In the genomic region with DNA sequence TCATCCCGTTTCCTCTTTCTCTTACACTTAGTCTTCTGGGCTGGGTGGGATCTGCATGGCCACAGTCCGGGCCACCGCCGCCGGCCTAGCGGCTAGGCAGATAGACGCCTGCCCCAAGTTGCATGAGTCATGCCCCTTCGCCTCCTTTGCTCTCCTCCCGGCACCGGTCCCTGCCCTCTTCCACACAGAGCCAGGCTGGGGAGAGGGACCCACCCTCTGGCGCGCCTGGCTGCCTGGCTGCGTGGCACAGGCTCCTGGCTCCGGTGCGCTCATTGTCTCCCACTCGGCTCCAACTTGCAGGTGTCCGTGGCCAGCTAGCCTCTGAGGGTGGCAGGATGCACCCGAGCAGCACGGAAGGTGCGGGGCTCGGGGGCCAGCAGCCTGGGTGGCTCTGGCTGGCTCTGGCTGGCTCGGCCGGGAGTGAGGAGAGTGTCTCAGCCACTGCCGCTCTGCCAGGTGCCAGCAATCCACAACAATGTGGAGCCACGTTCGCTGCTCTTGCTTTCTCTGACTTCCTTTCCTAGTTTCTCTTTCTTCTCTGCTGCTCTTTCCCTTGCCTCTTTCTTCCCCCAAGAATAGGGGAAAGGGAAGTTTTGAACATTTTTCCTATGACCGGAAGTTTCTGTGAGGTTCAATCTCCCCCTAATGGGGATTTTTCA, we compare ENCODE assay signal across 17 cellular contexts. TPM values are rescaled to one million over a fixed set of nuclear protein-coding genes. Genes with fewer than 3 reads are reported as not detected.
DNase-seq lines count a peak whose midpoint lies in the region; ATAC-seq and TF ChIP-seq lines count a peak whose summit lies in the region.
"Had no signal": no experiment of that assay in that cellular context is flagged by ENCODE, and none has a peak within 500 bp of the region (broad histone marks: within the 10 kb centered on the region; RNA-seq: fewer than 3 reads in every experiment).

No MANE protein-coding gene starts in this region.

- H2AFZ ChIP-seq in Loucy (ENCODE audit: low read length) (no peak overlapping the region), hepatocyte (peak overlapping the region; percentile 19)

- peaks cover 19% of the 10 kb centered on the region for H3K4me1 Mint-ChIP-seq in osteocyte (ENCODE audit: unreplicated experiment)

- H3K9me2 ChIP-seq in Loucy (replicated peaks; ENCODE audit: low read depth, low read length) (no peaks in the 10 kb centered on the region), hepatocyte (replicated peaks; ENCODE audit: insufficient read depth) (no peaks in the 10 kb centered on the region)

- H3K4me1 ChIP-seq in Loucy (ENCODE audit: insufficient read depth, low read length, poor library complexity, severe bottlenecking) (peaks cover 7% of the 10 kb centered on the region), hepatocyte (ENCODE audit: insufficient read depth) (peaks cover 32% of the 10 kb centered on the region), breast epithelium (no peaks in the 10 kb centered on the region), mucosa of descending colon (ENCODE audit: low read depth) (peaks cover 5% of the 10 kb centered on the region)
- H3K4me1 ChIP-seq: BE2C had no signal

- H3K4me3 Mint-ChIP-seq in osteocyte (ENCODE audit: unreplicated experiment) = peak overlapping the region; percentile 30

- H3K4me2 ChIP-seq in Loucy (ENCODE audit: low read depth, low read length, poor library complexity, severe bottlenecking) = peak overlapping the region; percentile 32
- peak overlapping the region; percentile 83 for H3K4me2 ChIP-seq in hepatocyte

- no peak for TF ChIP-seq POLR2A in breast epithelium (IDR thresholded peaks at IDR 0.05)

- peaks cover 15% of the 10 kb centered on the region; the same call in 1 of the 2 replicates for H3K9me3 ChIP-seq in Loucy (ENCODE audit: insufficient read depth, low read depth, low read length)
- H3K9me3 ChIP-seq in hepatocyte (ENCODE audit: low read depth) = no peaks in the 10 kb centered on the region
- H3K9me3 ChIP-seq in breast epithelium = peaks cover 56 to 81% of the 10 kb centered on the region in 2 donors
- H3K9me3 ChIP-seq in mucosa of descending colon = peaks cover 77% of the 10 kb centered on the region

- H3K4me3 ChIP-seq in H7 (ENCODE audit: insufficient read depth, low read depth, low read length) (peak overlapping the region; percentile 30; the same call in 1 of the 2 replicates), Loucy (ENCODE audit: low read length, poor library complexity, severe bottlenecking) (no peak overlapping the region), hepatocyte (peak overlapping the region; percentile 14), breast epithelium (no peak overlapping the region), mucosa of descending colon (no peak overlapping the region)
- H3K4me3 ChIP-seq: HAP-1, MG63 had no signal

- H3K79me2 ChIP-seq in Loucy (ENCODE audit: insufficient read depth, low read length) (peaks cover 46% of the 10 kb centered on the region), hepatocyte (peaks cover 47% of the 10 kb centered on the region)

- TF ChIP-seq CTCF in Loucy (conservative IDR thresholded peaks at IDR 0.05; ENCODE audit: low read length) (no peak), hepatocyte (IDR thresholded peaks at IDR 0.05; ENCODE audit: poor library complexity) (no peak), osteocyte (IDR thresholded peaks at IDR 0.05) (no peak), breast epithelium (IDR thresholded peaks at IDR 0.05) (no peak), mucosa of descending colon (IDR thresholded peaks at IDR 0.05) (no peak)

- intact Hi-C loops in breast epithelium (cut with DNase I; ENCODE audit: low total_unique reads) (no loop called here), mucosa of descending colon (cut with DNase I, micrococcal nuclease) (no loop called here)

- H3K36me3 ChIP-seq in H7 (replicated peaks; ENCODE audit: control insufficient read depth, insufficient read depth, low read length) (no peaks in the 10 kb centered on the region), Loucy (ENCODE audit: insufficient read depth, low read length) (peaks cover 3% of the 10 kb centered on the region; the same call in 1 of the 2 replicates), hepatocyte (replicated peaks; ENCODE audit: insufficient read depth, low read depth) (no peaks in the 10 kb centered on the region), breast epithelium (no peaks in the 10 kb centered on the region), mucosa of descending colon (ENCODE audit: low read depth) (no peaks in the 10 kb centered on the region)

- 30% methylated on average over 27 of the region's 27 CpGs for WGBS in hepatocyte (ENCODE audit: low lambda C conversion rate, missing lambda C conversion rate)

- no peaks in the 10 kb centered on the region for H3K27me3 Mint-ChIP-seq in osteocyte (ENCODE audit: unreplicated experiment)

- peak; percentile 39 for DNase-seq in H7
- peak; percentile 88 for DNase-seq in hepatocyte (ENCODE audit: low spot score)
- DNase-seq in osteocyte (ENCODE audit: extremely low spot score, unreplicated experiment) = no peak
- no peak for DNase-seq in breast epithelium (ENCODE audit: low spot score in 2 of 2)
- DNase-seq in mucosa of descending colon = no peak
- no peak for DNase-seq in activated naive CD4-positive, alpha-beta T cell (lab: John Stamatoyannopoulos, UW)
- DNase-seq in KG1 (lab: John Stamatoyannopoulos, UW) = no peak
- DNase-seq: BE2C, KBM-7, MG63, NCI-H1105, NCI-H187, NCI-H446 had no signal

- H3F3A ChIP-seq in Loucy (ENCODE audit: low read depth) = peaks cover 6% of the 10 kb centered on the region; the same call in 1 of the 2 replicates

- no peak overlapping the region for H3K9ac ChIP-seq in Loucy (ENCODE audit: low read depth, low read length, poor library complexity, severe bottlenecking)

- peaks cover 37% of the 10 kb centered on the region for H3K9me3 Mint-ChIP-seq in osteocyte (ENCODE audit: unreplicated experiment)

- peak overlapping the region; percentile 69 for H3K27ac Mint-ChIP-seq in osteocyte (ENCODE audit: unreplicated experiment)

- H3K27ac ChIP-seq in hepatocyte = peak overlapping the region; percentile 96
- no peak overlapping the region for H3K27ac ChIP-seq in breast epithelium
- H3K27ac ChIP-seq: HL-60, RWPE1 had no signal

- no peaks in the 10 kb centered on the region for H3K27me3 ChIP-seq in H7 (ENCODE audit: control insufficient read depth, insufficient read depth, low read length)
- H3K27me3 ChIP-seq in Loucy (ENCODE audit: insufficient read depth, low read length, poor library complexity, severe bottlenecking) = no peaks in the 10 kb centered on the region
- no peaks in the 10 kb centered on the region for H3K27me3 ChIP-seq in hepatocyte
- H3K27me3 ChIP-seq in breast epithelium = no peaks in the 10 kb centered on the region
- H3K27me3 ChIP-seq: BE2C, MG63 had no signal

- ATAC-seq in mucosa of descending colon = no peak

- H3K36me3 Mint-ChIP-seq in osteocyte (ENCODE audit: unreplicated experiment) = peaks cover 43% of the 10 kb centered on the region

- H4K20me1 ChIP-seq in Loucy (ENCODE audit: insufficient read depth, low read length, poor library complexity, severe bottlenecking) (peaks cover 15% of the 10 kb centered on the region), hepatocyte (ENCODE audit: insufficient read depth, poor library complexity, severe bottlenecking) (no peaks in the 10 kb centered on the region)

RNA-seq across cellular contexts. Expression of a gene that starts 22.4 kb away (rescaled TPM):
- total RNA-seq in H7 (2014; rRNA removed; shearing (Covaris generic)) = 11.5 and 13.9 TPM in 2 replicates
- total RNA-seq in hepatocyte (89.4 and 99.9 TPM in 2 replicates), osteocyte (12.0 and 12.2 TPM in 2 replicates), breast epithelium (10 to 100 TPM; 19.0 to 51.5 (median 30.2) TPM), mucosa of descending colon (10 to 100 TPM; 16.7 to 27.0 (median 19.2) TPM)
- polyA plus RNA-seq in hepatocyte = 84.0 and 84.5 TPM in 2 replicates

RNA-seq across cellular contexts. Expression of a gene that starts 51.8 kb away (rescaled TPM):
- not detected in 2 replicates for total RNA-seq in H7 (2014; rRNA removed; shearing (Covaris generic))
- total RNA-seq in hepatocyte = 7.8 and 9.9 TPM in 2 replicates
- polyA plus RNA-seq in hepatocyte = 8.4 and 11.1 TPM in 2 replicates
- not detected in 2 replicates for total RNA-seq in osteocyte
- 10 to 100 TPM in 1 of 3 donors, 1 to 10 TPM in 2; 1.4 to 12.6 (median 1.6) TPM for total RNA-seq in breast epithelium
- 1 to 10 TPM; 1.0 to 5.6 (median 1.8) TPM for total RNA-seq in mucosa of descending colon

Comparison
In these comparisons a context has a peak if more than half of its experiments do, and no peak if none do; other contexts are left out.
1. DNase-seq: peak in H7 (single experiment) and hepatocyte (single experiment); none in osteocyte (single experiment), breast epithelium (0 of 2), mucosa of descending colon (0 of 3), activated naive CD4-positive, alpha-beta T cell (0 of 4) and KG1 (single experiment).
2. H3K4me3 ChIP-seq: peak in H7 (single experiment) and hepatocyte (single experiment); none in Loucy (single experiment), breast epithelium (0 of 3) and mucosa of descending colon (single experiment).